19 cellular contexts compared by ENCODE assay signal in genomic region chr16:82452002-82452741, GRCh38.
DNase-seq lines count a peak whose midpoint lies in the region; ATAC-seq and TF ChIP-seq lines count a peak whose summit lies in the region.
"Had no signal": no experiment of that assay in that cellular context is flagged by ENCODE, and none has a peak within 500 bp of the region (broad histone marks: within the 10 kb centered on the region; RNA-seq: fewer than 3 reads in every experiment).

No MANE protein-coding gene starts in this region.

- TF ChIP-seq CTCF in lung (IDR thresholded peaks at IDR 0.05; ENCODE audit: control extremely low read depth, extremely low read depth) (no peak), thyroid gland (IDR thresholded peaks at IDR 0.05) (no peak)

- peaks cover 5% of the 10 kb centered on the region for H3K9me3 Mint-ChIP-seq in activated naive CD4-positive, alpha-beta T cell treated with anti-CD3 and anti-CD28 coated beads, Interleukin-2, amount 50 U/mL, for 24 hours

- H3K4me3 Mint-ChIP-seq in activated naive CD4-positive, alpha-beta T cell treated with anti-CD3 and anti-CD28 coated beads, Interleukin-2, amount 50 U/mL, for 24 hours, result no peak overlapping the region

- H3K4me1 ChIP-seq in lung (ENCODE audit: control insufficient read depth in 2 of 2, insufficient read depth in 2 of 2, low read length in 2 of 2), result no peaks in the 10 kb centered on the region
- H3K4me1 ChIP-seq in thyroid gland, result peaks cover 0 to 3% of the 10 kb centered on the region in 2 donors
- H3K4me1 ChIP-seq: Caco-2 had no signal

- no peaks in the 10 kb centered on the region for H3K27me3 ChIP-seq in lung (ENCODE audit: control insufficient read depth, insufficient read depth)
- H3K27me3 ChIP-seq in thyroid gland, result no peaks in the 10 kb centered on the region

- H3K4me1 Mint-ChIP-seq in activated naive CD4-positive, alpha-beta T cell treated with anti-CD3 and anti-CD28 coated beads, Interleukin-2, amount 50 U/mL, for 24 hours, result no peaks in the 10 kb centered on the region

- no peaks in the 10 kb centered on the region for H3K36me3 ChIP-seq in lung (ENCODE audit: control insufficient read depth in 2 of 2, insufficient read depth in 2 of 2, low read length in 2 of 2)
- H3K36me3 ChIP-seq in thyroid gland, result no peaks in the 10 kb centered on the region

- no peak overlapping the region for H3K4me3 ChIP-seq in lung
- no peak overlapping the region for H3K4me3 ChIP-seq in thyroid gland (replicated peaks in 1 of 3)
- H3K4me3 ChIP-seq: GM23248, K562 had no signal

- peaks cover 4% of the 10 kb centered on the region for H3K27me3 Mint-ChIP-seq in activated naive CD4-positive, alpha-beta T cell treated with anti-CD3 and anti-CD28 coated beads, Interleukin-2, amount 50 U/mL, for 24 hours

- no peak for TF ChIP-seq POLR2A in thyroid gland (IDR thresholded peaks at IDR 0.05)

- H3K9me3 ChIP-seq in lung (ENCODE audit: control insufficient read depth in 2 of 2, insufficient read depth in 1 of 2, low read length in 1 of 2), result peaks cover 0 to 1% of the 10 kb centered on the region in 2 donors
- H3K9me3 ChIP-seq in thyroid gland, result no peaks in the 10 kb centered on the region
- H3K9me3 ChIP-seq: Caco-2 had no signal

- peak overlapping the region; percentile 61 for H3K27ac Mint-ChIP-seq in activated naive CD4-positive, alpha-beta T cell treated with anti-CD3 and anti-CD28 coated beads, Interleukin-2, amount 50 U/mL, for 24 hours

- ATAC-seq in lung (ENCODE audit: insufficient read depth, low FRiP score) (no peak), left colon (no peak)
- ATAC-seq: HCT116, K562, Panc1, Right ventricle myocardium inferior had no signal

- no peak overlapping the region for H3K27ac ChIP-seq in lung (ENCODE audit: low read depth in 1 of 2, low read length in 1 of 2)
- no peak overlapping the region for H3K27ac ChIP-seq in thyroid gland
- H3K27ac ChIP-seq: C4-2B, GM23248 had no signal

- DNase-seq in activated naive CD4-positive, alpha-beta T cell treated with anti-CD3 and anti-CD28 coated beads, Interleukin-2, amount 50 U/mL, for 16 hours, result no peak
- peak; percentile 71 for DNase-seq in RPMI8226
- DNase-seq in lung (ENCODE audit: low spot score), result peak; percentile 28
- DNase-seq in thyroid gland, result peak; percentile 78 to 81
- no peak for DNase-seq in retina
- no peak for DNase-seq in stimulated activated naive CD4-positive, alpha-beta T cell (lab: John Stamatoyannopoulos, UW)
- no peak for DNase-seq in left colon
- DNase-seq: Caco-2, GM23248, MV-4-11, NCI-H1436, NCI-H2081, NCI-H510A had no signal

- 63 to 78% methylated on average over 11 of the region's 11 CpGs for WGBS in lung, 2 donors
- 46 to 53% methylated on average over 11 of the region's 11 CpGs for WGBS in thyroid gland, 2 donors

- no peaks in the 10 kb centered on the region for H3K36me3 Mint-ChIP-seq in activated naive CD4-positive, alpha-beta T cell treated with anti-CD3 and anti-CD28 coated beads, Interleukin-2, amount 50 U/mL, for 24 hours

- intact Hi-C loops in thyroid gland (cut with DNase I) (no loop called here), left colon (cut with DNase I, micrococcal nuclease) (loop anchor here in 1 of 2 donors (10.0 kb wide), 1 partner anchor 187 kb away; no protein-coding TSS in a partner anchor)

Comparison
In these comparisons a context has a peak if more than half of its experiments do, and no peak if none do; other contexts are left out.
1. DNase-seq: peak in RPMI8226 (single experiment), lung (single experiment) and thyroid gland (2 of 2); none in activated naive CD4-positive, alpha-beta T cell treated with anti-CD3 and anti-CD28 coated beads, Interleukin-2, amount 50 U/mL, for 16 hours (single experiment), retina (single experiment), stimulated activated naive CD4-positive, alpha-beta T cell (0 of 6) and left colon (0 of 2).